ENCODE assay signal across 17 cellular contexts in the genomic region with DNA sequence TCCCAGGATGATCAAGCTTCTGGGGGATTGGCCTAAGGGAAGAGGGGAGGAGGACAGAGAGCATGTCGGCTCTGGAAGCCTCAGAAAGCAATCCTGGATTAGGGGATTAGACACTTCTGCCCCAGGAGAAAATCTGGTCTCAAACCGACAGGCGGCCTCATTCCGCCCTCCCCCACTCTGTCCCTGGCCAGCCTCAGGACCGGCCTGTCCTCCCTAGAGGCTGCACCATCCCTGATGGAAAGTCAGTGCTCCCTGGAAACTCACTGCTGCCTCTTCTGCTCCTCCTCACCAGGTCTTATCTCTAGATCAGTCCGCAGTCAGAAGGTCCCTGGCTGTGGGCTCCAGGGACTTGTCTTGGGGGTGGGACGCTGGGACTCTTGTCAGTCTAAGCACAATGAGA. TPM values are rescaled to one million over a fixed set of nuclear protein-coding genes. Genes with fewer than 3 reads are reported as not detected.
DNase-seq lines count a peak whose midpoint lies in the region; TF ChIP-seq lines count a peak whose summit lies in the region.
"Had no signal": no experiment of that assay in that cellular context is flagged by ENCODE, and none has a peak within 500 bp of the region (broad histone marks: within the 10 kb centered on the region; RNA-seq: fewer than 3 reads in every experiment).

No MANE protein-coding gene starts in this region.

- H3K9me3 ChIP-seq in WERI-Rb-1 (ENCODE audit: severe bottlenecking), result no peaks in the 10 kb centered on the region
- H3K9me3 ChIP-seq in neural cell (ENCODE audit: low read length), result no peaks in the 10 kb centered on the region
- H3K9me3 ChIP-seq in esophagus muscularis mucosa, result no peaks in the 10 kb centered on the region
- H3K9me3 ChIP-seq: BLaER1, HAP-1 had no signal

- H3K27me3 ChIP-seq in WERI-Rb-1 (ENCODE audit: insufficient read depth, low read depth, severe bottlenecking), result peaks cover 32% of the 10 kb centered on the region
- peaks cover 6% of the 10 kb centered on the region for H3K27me3 ChIP-seq in neural cell (ENCODE audit: insufficient read depth, low read depth, low read length)
- H3K27me3 ChIP-seq in esophagus muscularis mucosa, result peaks cover 0 to 100% (median 56%) of the 10 kb centered on the region in 4 donors

- no peak overlapping the region for H2AFZ ChIP-seq in neural cell (ENCODE audit: low read depth, low read length)
- H2AFZ ChIP-seq: GM23248 had no signal

- TF ChIP-seq RAD21 in Ishikawa (IDR thresholded peaks at IDR 0.05; ENCODE audit: low read depth), result no peak
- TF ChIP-seq RAD21 in neural cell (conservative IDR thresholded peaks at IDR 0.05), result no peak

- no peak for TF ChIP-seq POLR2A in esophagus muscularis mucosa (IDR thresholded peaks at IDR 0.05; ENCODE audit: low read depth)

- intact Hi-C loops in esophagus muscularis mucosa (cut with DNase I), result no loop called here

- WGBS in esophagus muscularis mucosa, result 93% methylated on average over 5 of the region's 7 CpGs

- TF ChIP-seq CTCF in WERI-Rb-1 (IDR thresholded peaks at IDR 0.05; ENCODE audit: low read depth, low read length) (peak; percentile 49), neural cell (IDR thresholded peaks at IDR 0.05; ENCODE audit: poor library complexity, severe bottlenecking) (no peak), esophagus muscularis mucosa (IDR thresholded peaks at IDR 0.05) (no peak)

- peak overlapping the region; percentile 45; the same call in 1 of the 2 replicates for H3K4me3 ChIP-seq in WERI-Rb-1 (ENCODE audit: low read depth, low read length)
- peak overlapping the region; percentile 86 for H3K4me3 ChIP-seq in neural cell (ENCODE audit: low read length)
- no peak overlapping the region for H3K4me3 ChIP-seq in esophagus muscularis mucosa
- H3K4me3 ChIP-seq: BLaER1, GM23248, HAP-1 had no signal

- peaks cover 4 to 18% (median 12%) of the 10 kb centered on the region in 4 donors for H3K4me1 ChIP-seq in esophagus muscularis mucosa
- H3K4me1 ChIP-seq: HAP-1 had no signal

- H3K36me3 ChIP-seq in WERI-Rb-1 (no peaks in the 10 kb centered on the region), neural cell (ENCODE audit: insufficient read depth, low read length) (no peaks in the 10 kb centered on the region), esophagus muscularis mucosa (no peaks in the 10 kb centered on the region)
- H3K36me3 ChIP-seq: BLaER1, HAP-1 had no signal

- TF ChIP-seq EP300 in Ishikawa (IDR thresholded peaks at IDR 0.05; ENCODE audit: borderline replicate concordance) (no peak), neural cell (conservative IDR thresholded peaks at IDR 0.05; ENCODE audit: poor library complexity, severe bottlenecking) (no peak), esophagus muscularis mucosa (IDR thresholded peaks at IDR 0.05) (no peak)

- DNase-seq in D341Med (ENCODE audit: low spot score), result peak; percentile 57
- DNase-seq in WERI-Rb-1, result peak; percentile 88
- no peak for DNase-seq in esophagus muscularis mucosa (ENCODE audit: extremely low spot score)
- no peak for DNase-seq in SW 1271 (lab: John Stamatoyannopoulos, UW)
- DNase-seq in germinal center (ENCODE audit: low spot score), result no peak
- DNase-seq in activated naive CD4-positive, alpha-beta T cell treated with anti-CD3 and anti-CD28 coated beads, Interleukin-2, amount 50 U/mL, for 16 hours, result no peak
- DNase-seq: 8988T; CD4-positive, alpha-beta memory T cell; GDM1; GM23248 had no signal

- H3F3A ChIP-seq in neural cell (ENCODE audit: insufficient read depth, low read length, poor library complexity, severe bottlenecking), result no peaks in the 10 kb centered on the region

- H3K79me2 ChIP-seq in neural cell (replicated peaks; ENCODE audit: insufficient read depth, low read length), result peaks cover 63% of the 10 kb centered on the region

- no peak overlapping the region for H3K9ac ChIP-seq in neural cell (ENCODE audit: low read length)
- H3K9ac ChIP-seq: BLaER1, GM23248 had no signal

- H3K4me2 ChIP-seq in neural cell (ENCODE audit: low read length), result no peak overlapping the region
- H3K4me2 ChIP-seq: BLaER1 had no signal

- H3K27ac ChIP-seq in WERI-Rb-1 (no peak overlapping the region), neural cell (ENCODE audit: low read length) (no peak overlapping the region), esophagus muscularis mucosa (replicated peaks in 1 of 4) (no peak overlapping the region)
- H3K27ac ChIP-seq: BLaER1, GM23248 had no signal

- no peaks in the 10 kb centered on the region for H4K20me1 ChIP-seq in neural cell (ENCODE audit: insufficient read depth)

- no peaks in the 10 kb centered on the region for H3K9me2 ChIP-seq in neural cell (ENCODE audit: insufficient read depth, low read length)

TF ChIP-seq in Ishikawa, 13 proteins besides CTCF, POLR2A, EP300 and RAD21:
- no peak for TF ChIP-seq EGR1 (IDR thresholded peaks at IDR 0.05)
- TF ChIP-seq REST (IDR thresholded peaks at IDR 0.05; ENCODE audit: low read depth), result 0 out of 2 replicates have a peak, but pooled peaks have one; percentile 5

TF ChIP-seq in neural cell, 6 proteins besides CTCF, POLR2A, EP300 and RAD21:
- TF ChIP-seq MXI1 (conservative IDR thresholded peaks at IDR 0.05; ENCODE audit: poor library complexity, severe bottlenecking), result no peak
- TF ChIP-seq EZH2 (IDR thresholded peaks at IDR 0.05; ENCODE audit: borderline replicate concordance, insufficient read depth, low read length, poor library complexity, severe bottlenecking), result no peak

RNA-seq across cellular contexts. Expression of gene SLC12A5, which starts 0.9 kb away (rescaled TPM):
- polyA plus RNA-seq in neural cell, result 53.1 and 74.4 TPM in 2 replicates
- 68.2 and 69.4 TPM in 2 replicates for polyA minus RNA-seq in neural cell
- total RNA-seq in esophagus muscularis mucosa, result 1 to 10 TPM in 1 of 4 donors, under 1 TPM in 1, not detected in 2; 0.99 to 1.2 TPM
- total RNA-seq: CD4-positive, alpha-beta memory T cell; GM23248 had no signal
- polyA plus RNA-seq: CD14-positive monocyte; CD4-positive, alpha-beta memory T cell had no signal

RNA-seq across cellular contexts. Expression of gene MMP9, which starts 19.4 kb away (rescaled TPM):
- polyA plus RNA-seq in neural cell, result not detected in 2 replicates
- not detected in 2 replicates for polyA minus RNA-seq in neural cell
- 1 to 10 TPM in 1 of 4 donors, under 1 TPM in 3; 0.11 to 6.5 (median 0.63) TPM for total RNA-seq in esophagus muscularis mucosa
- total RNA-seq: GM23248, H4 had no signal
- polyA plus RNA-seq: AG04450; CD4-positive, alpha-beta memory T cell had no signal

RNA-seq across cellular contexts. Expression of gene ZNF335, which starts 56.1 kb away (rescaled TPM):
- polyA plus RNA-seq in neural cell, result 12.8 and 18.9 TPM in 2 replicates
- polyA minus RNA-seq in neural cell, result 25.4 and 26.5 TPM in 2 replicates
- total RNA-seq in esophagus muscularis mucosa, result 10 to 100 TPM; 12.9 to 19.0 (median 15.3) TPM

Comparison
In these comparisons a context has a peak if more than half of its experiments do, and no peak if none do; other contexts are left out.
1. DNase-seq: peak in D341Med (single experiment) and WERI-Rb-1 (single experiment); none in esophagus muscularis mucosa (single experiment), SW 1271 (0 of 2), germinal center (single experiment) and activated naive CD4-positive, alpha-beta T cell treated with anti-CD3 and anti-CD28 coated beads, Interleukin-2, amount 50 U/mL, for 16 hours (single experiment).
2. H3K4me3 ChIP-seq: peak in WERI-Rb-1 (single experiment) and neural cell (single experiment); none in esophagus muscularis mucosa (0 of 4).